ENCODE assay signal across 8 cellular contexts in genomic region chr10:72272689-72273409, GRCh38. TPM values are rescaled to one million over a fixed set of nuclear protein-coding genes. Genes with fewer than 3 reads are reported as not detected.
A peak's percentile ranks its signal among the peaks of the same experiment; 100 is the strongest.
DNase-seq lines count a peak whose midpoint lies in the region; ATAC-seq, FAIRE-seq and TF ChIP-seq lines count a peak whose summit lies in the region.

No MANE protein-coding gene starts in this region.

- peak overlapping the region; percentile 98 for H3K4me3 Mint-ChIP-seq in CD4-positive, CD25-positive, alpha-beta regulatory T cell

- H3K4me3 ChIP-seq in CD4-positive, CD25-positive, alpha-beta regulatory T cell (ENCODE audit: low read depth, low read length), result peak overlapping the region; percentile 74
- H3K4me3 ChIP-seq in ascending aorta (peak overlapping the region; percentile 76 to 86), left ventricle myocardium inferior (peak overlapping the region; percentile 84), ovary (peak overlapping the region; percentile 77)

- intact Hi-C loops in ascending aorta (cut with DNase I) (loop anchor here (1.0 kb wide), 4 partner anchors 13 to 57 kb away; partner anchors contain the start of genes ANAPC16 and ASCC1), left ventricle myocardium inferior (cut with micrococcal nuclease) (loop anchor here (2.0 to 10.0 kb wide), 2 partner anchors 24 to 52 kb away; no protein-coding TSS in a partner anchor), ovary (cut with DNase I) (loop anchor here (2.0 to 10.0 kb wide), 5 partner anchors 28 to 64 kb away; no protein-coding TSS in a partner anchor)

- H3K9me3 ChIP-seq in CD4-positive, CD25-positive, alpha-beta regulatory T cell (ENCODE audit: control insufficient read depth in 2 of 2, low read length in 2 of 2), result no peaks in the 10 kb centered on the region
- H3K9me3 ChIP-seq in ascending aorta (no peaks in the 10 kb centered on the region), left ventricle myocardium inferior (replicated peaks) (no peaks in the 10 kb centered on the region), ovary (no peaks in the 10 kb centered on the region)

- no peak for ATAC-seq in CD4-positive, CD25-positive, alpha-beta regulatory T cell (ENCODE audit: low read depth in 2 of 2)
- ATAC-seq in GM18867 (IDR thresholded peaks at IDR 0.05; ENCODE audit: unreplicated experiment), result peak; percentile 31
- no peak for ATAC-seq in GM19328 (IDR thresholded peaks at IDR 0.05; ENCODE audit: unreplicated experiment)

- no peaks in the 10 kb centered on the region for H3K27me3 Mint-ChIP-seq in CD4-positive, CD25-positive, alpha-beta regulatory T cell

- peaks cover 20% of the 10 kb centered on the region for H3K36me3 Mint-ChIP-seq in CD4-positive, CD25-positive, alpha-beta regulatory T cell

- peak overlapping the region; percentile 89 for H3K27ac ChIP-seq in CD4-positive, CD25-positive, alpha-beta regulatory T cell (ENCODE audit: insufficient read depth, low read length, poor library complexity, severe bottlenecking)
- H3K27ac ChIP-seq in ascending aorta, result peak overlapping the region; percentile 93 to 98
- H3K27ac ChIP-seq in left ventricle myocardium inferior (replicated peaks), result peak overlapping the region; percentile 100
- peak overlapping the region; percentile 89 to 95 for H3K27ac ChIP-seq in ovary

- H3K27me3 ChIP-seq in CD4-positive, CD25-positive, alpha-beta regulatory T cell (ENCODE audit: control insufficient read depth, insufficient read depth, low read length), result no peaks in the 10 kb centered on the region
- no peaks in the 10 kb centered on the region for H3K27me3 ChIP-seq in ascending aorta
- no peaks in the 10 kb centered on the region for H3K27me3 ChIP-seq in left ventricle myocardium inferior (ENCODE audit: low read depth)
- H3K27me3 ChIP-seq in ovary, result no peaks in the 10 kb centered on the region

- TF ChIP-seq EP300 in ovary (IDR thresholded peaks at IDR 0.05), result peak; percentile 7

- H3K9me3 Mint-ChIP-seq in CD4-positive, CD25-positive, alpha-beta regulatory T cell, result no peaks in the 10 kb centered on the region

- FAIRE-seq in HTR-8/SVneo (lab: Jason Lieb, UNC), result no peak

- 4 to 6% (median 4%) methylated on average over 25 to 28 of the region's 28 CpGs for WGBS in ovary, 3 donors

- peaks cover 34% of the 10 kb centered on the region for H3K4me1 ChIP-seq in CD4-positive, CD25-positive, alpha-beta regulatory T cell (ENCODE audit: control insufficient read depth, insufficient read depth, low read length, poor library complexity, severe bottlenecking)
- H3K4me1 ChIP-seq in ascending aorta (peaks cover 8 to 22% of the 10 kb centered on the region in 2 donors), left ventricle myocardium inferior (peaks cover 64% of the 10 kb centered on the region), ovary (ENCODE audit: insufficient read depth) (peaks cover 6% of the 10 kb centered on the region)

- TF ChIP-seq POLR2A in ovary (IDR thresholded peaks at IDR 0.05), result peak; percentile 60

- H3K27ac Mint-ChIP-seq in CD4-positive, CD25-positive, alpha-beta regulatory T cell, result peak overlapping the region in 2 of 3 donors; percentile 89 to 95

- DNase-seq in CD4-positive, CD25-positive, alpha-beta regulatory T cell, result no peak
- peak; percentile 80 for DNase-seq in HTR-8/SVneo (ENCODE audit: insufficient read length, low spot score)
- DNase-seq in OCI-M1 (lab: John Stamatoyannopoulos, UW), result peak; percentile 100
- peak; percentile 74 to 97 for DNase-seq in ascending aorta (ENCODE audit: low spot score in 2 of 2)
- DNase-seq in left ventricle myocardium inferior, result peak; percentile 92
- DNase-seq in ovary, result peak; percentile 89 to 94 (median 90)

- TF ChIP-seq CTCF in ascending aorta (IDR thresholded peaks at IDR 0.05) (no peak), left ventricle myocardium inferior (IDR thresholded peaks at IDR 0.05; ENCODE audit: borderline replicate concordance) (no peak), ovary (IDR thresholded peaks at IDR 0.05) (no peak)

- peaks cover 7% of the 10 kb centered on the region for H3K36me3 ChIP-seq in CD4-positive, CD25-positive, alpha-beta regulatory T cell (ENCODE audit: control insufficient read depth, insufficient read depth, low read length)
- H3K36me3 ChIP-seq in ascending aorta (peaks cover 22 to 24% of the 10 kb centered on the region in 2 donors), left ventricle myocardium inferior (peaks cover 17% of the 10 kb centered on the region), ovary (no peaks in the 10 kb centered on the region)

- peaks cover 16 to 39% (median 25%) of the 10 kb centered on the region in 4 donors for H3K4me1 Mint-ChIP-seq in CD4-positive, CD25-positive, alpha-beta regulatory T cell

RNA-seq across cellular contexts. Expression of gene DDIT4, which starts 0.9 kb away (rescaled TPM):
- 403 TPM for total RNA-seq in CD4-positive, CD25-positive, alpha-beta regulatory T cell
- 100 to 1,000 TPM in 1 of 4 donors, 10 to 100 TPM in 3; 62.1 to 123 (median 76.6) TPM for polyA plus RNA-seq in CD4-positive, CD25-positive, alpha-beta regulatory T cell
- total RNA-seq in ascending aorta (394 TPM), left ventricle myocardium inferior (66.3 TPM), ovary (1,000 to 10,000 TPM in 2 of 7 donors, 100 to 1,000 TPM in 5; 229 to 1,952 (median 524) TPM)
- 100 to 1,000 TPM in 1 of 2 donors, 10 to 100 TPM in 1; 46.6 to 529 TPM for polyA plus RNA-seq in ovary

RNA-seq across cellular contexts. Expression of gene ASCC1, which starts 56.8 kb away (rescaled TPM):
- 25.2 TPM for total RNA-seq in CD4-positive, CD25-positive, alpha-beta regulatory T cell
- polyA plus RNA-seq in CD4-positive, CD25-positive, alpha-beta regulatory T cell, result 10 to 100 TPM; 20.5 to 28.8 (median 27.2) TPM
- total RNA-seq in ascending aorta (5.5 TPM), left ventricle myocardium inferior (37.0 TPM), ovary (10 to 100 TPM; 21.6 to 53.5 (median 31.1) TPM)
- polyA plus RNA-seq in ovary, result 10 to 100 TPM; 22.5 to 53.9 TPM

RNA-seq across cellular contexts. Expression of gene ANAPC16, which starts 57.0 kb away (rescaled TPM):
- 86.6 TPM for total RNA-seq in CD4-positive, CD25-positive, alpha-beta regulatory T cell
- polyA plus RNA-seq in CD4-positive, CD25-positive, alpha-beta regulatory T cell, result 100 to 1,000 TPM; 282 to 361 (median 288) TPM
- total RNA-seq in ascending aorta, result 22.8 TPM
- 256 TPM for total RNA-seq in left ventricle myocardium inferior
- total RNA-seq in ovary, result 100 to 1,000 TPM in 5 of 7 donors, 10 to 100 TPM in 2; 71.6 to 136 (median 112) TPM
- polyA plus RNA-seq in ovary, result 100 to 1,000 TPM; 154 to 160 TPM

Comparison
In these comparisons a context has a peak if more than half of its experiments do, and no peak if none do; other contexts are left out.
1. DNase-seq: peak in HTR-8/SVneo (single experiment), OCI-M1 (single experiment), ascending aorta (2 of 2), left ventricle myocardium inferior (single experiment) and ovary (5 of 5); none in CD4-positive, CD25-positive, alpha-beta regulatory T cell (0 of 3).
2. Peak in every context shown above with its lines, with median percentiles within 50 percentile points of each other: H3K27ac ChIP-seq and H3K4me3 ChIP-seq.